24 cellular contexts compared by ENCODE assay signal in the genomic region with DNA sequence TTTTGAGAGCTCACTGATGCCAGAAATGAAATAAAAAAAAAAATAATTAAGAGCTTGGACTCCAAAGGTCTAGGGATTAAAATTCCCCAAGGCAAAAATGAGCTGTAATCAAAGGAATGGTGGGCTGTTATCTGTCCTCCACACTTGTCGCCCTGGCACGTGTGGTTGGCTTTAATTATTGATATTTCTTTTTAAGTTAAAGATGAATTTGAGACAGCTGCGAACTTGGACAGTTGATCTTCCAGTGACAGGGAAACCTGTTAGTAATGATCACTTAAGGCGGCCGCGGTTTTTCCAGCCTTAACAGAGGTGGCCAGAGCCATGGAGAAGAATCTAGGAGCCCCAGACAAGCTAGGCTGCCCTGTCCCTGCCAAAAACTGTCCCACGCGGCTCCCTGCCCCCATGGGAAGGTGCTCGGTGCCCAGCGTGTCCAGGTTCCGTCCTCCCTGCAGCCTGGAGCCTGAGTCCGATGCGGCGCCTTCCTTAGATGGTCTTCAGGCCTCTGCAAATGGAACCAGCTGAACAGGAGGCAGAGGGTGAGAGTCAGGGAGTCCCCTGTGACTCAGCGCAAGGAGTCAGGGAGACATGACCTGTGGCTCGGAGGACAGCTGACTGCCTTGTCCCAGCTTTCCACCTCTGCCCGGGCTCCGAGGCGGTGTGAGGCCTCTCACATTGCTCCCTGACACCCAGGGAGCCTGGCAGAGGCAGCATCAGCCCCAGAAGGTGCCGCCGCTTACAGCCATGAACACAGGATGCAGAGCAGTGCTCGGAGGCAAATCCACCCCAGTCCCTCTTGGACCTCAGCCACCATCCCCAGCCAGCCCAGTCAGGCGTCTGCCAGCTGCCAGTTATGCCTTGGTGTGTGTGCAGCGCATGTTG.
DNase-seq lines count a peak whose midpoint lies in the region; ATAC-seq, FAIRE-seq and TF ChIP-seq lines count a peak whose summit lies in the region.
"Had no signal": no experiment of that assay in that cellular context is flagged by ENCODE, and none has a peak within 500 bp of the region (broad histone marks: within the 10 kb centered on the region; RNA-seq: fewer than 3 reads in every experiment).

No MANE protein-coding gene starts in this region.

- H3K9me3 ChIP-seq in right cardiac atrium (ENCODE audit: control insufficient read depth, low read length) (no peaks in the 10 kb centered on the region), Panc1 (ENCODE audit: control insufficient read depth, insufficient read depth, low read depth, low read length) (no peaks in the 10 kb centered on the region)
- H3K9me3 ChIP-seq: neutrophil, right lobe of liver, thoracic aorta, uterus had no signal

- POLR2A ChIA-PET in Panc1 (lab: Charles Lee), result no interaction called here

- H3K4me1 ChIP-seq in right cardiac atrium (ENCODE audit: control insufficient read depth, insufficient read depth, low read length), result no peaks in the 10 kb centered on the region
- H3K4me1 ChIP-seq in Panc1 (ENCODE audit: control insufficient read depth, insufficient read depth, low read length), result no peaks in the 10 kb centered on the region
- no peaks in the 10 kb centered on the region for H3K4me1 ChIP-seq in foreskin keratinocyte
- H3K4me1 ChIP-seq: right lobe of liver, uterus had no signal

- H3K27me3 ChIP-seq in right cardiac atrium (ENCODE audit: control insufficient read depth, insufficient read depth) (no peaks in the 10 kb centered on the region), Panc1 (ENCODE audit: control insufficient read depth, insufficient read depth, low read length) (peaks cover 4% of the 10 kb centered on the region), foreskin keratinocyte (peaks cover 20% of the 10 kb centered on the region)
- H3K27me3 ChIP-seq: neutrophil, right lobe of liver, uterus had no signal

- no peak for TF ChIP-seq CTCF in Panc1 (IDR thresholded peaks at IDR 0.05)
- TF ChIP-seq CTCF in foreskin keratinocyte (conservative IDR thresholded peaks at IDR 0.05), result no peak

- no peak overlapping the region for H3K27ac ChIP-seq in right cardiac atrium (ENCODE audit: low read length)
- H3K27ac ChIP-seq in Panc1 (ENCODE audit: low read length), result no peak overlapping the region
- no peak overlapping the region for H3K27ac ChIP-seq in foreskin keratinocyte
- H3K27ac ChIP-seq: neutrophil, right lobe of liver, thoracic aorta, uterus had no signal

- CTCF ChIA-PET in Panc1 (lab: Charles Lee), result no interaction called here

- H3K36me3 ChIP-seq in Panc1 (ENCODE audit: control insufficient read depth, insufficient read depth, low read length), result no peaks in the 10 kb centered on the region
- H3K36me3 ChIP-seq: neutrophil, right lobe of liver, thoracic aorta, uterus had no signal

- DNase-seq in left cardiac atrium, result peak; percentile 16
- no peak for DNase-seq in right cardiac atrium
- no peak for DNase-seq in Panc1 (ENCODE audit: low read depth, low spot score)
- no peak for DNase-seq in foreskin keratinocyte
- DNase-seq in activated CD8-positive, alpha-beta memory T cell treated with anti-CD3 and anti-CD28 coated beads, Interleukin-2, amount 50 U/mL, for 48 hours, result no peak
- no peak for DNase-seq in urothelium cell line (ENCODE audit: low spot score)
- DNase-seq: activated CD4-positive, alpha-beta T cell treated with anti-CD3 and anti-CD28 coated beads, Interleukin-2, amount 50 U/mL, for 48 hours; activated CD4-positive, CD25-positive, alpha-beta regulatory T cell treated with anti-CD3 and anti-CD28 coated beads, Interleukin-2, amount 50 U/mL, for 72 hours; activated naive CD8-positive, alpha-beta T cell treated with anti-CD3 and anti-CD28 coated beads for 36 hours; GDM1; immature natural killer cell; NCI-H1436 treated with DMSO at 0.1 percent for 48 hours; NCI-H2107; NCI-H446 treated with DMSO at 0.1 percent for 48 hours; NCI-H774; stimulated activated CD4-positive, alpha-beta T cell treated with anti-CD3 and anti-CD28 coated beads, Interleukin-12 subunit alpha, Interleukin-12 subunit beta, amount 100 ng/mL, for 4 hours; stimulated activated CD4-positive, alpha-beta T cell treated with anti-CD3 and anti-CD28 coated beads, Interleukin-2, amount 100 ng/mL, for 48 hours; stimulated activated naive CD8-positive, alpha-beta T cell treated with anti-CD3 and anti-CD28 coated beads, Interleukin-15, amount 100 ng/mL, for 72 hours; uterus had no signal

- FAIRE-seq in urothelium cell line (lab: Jason Lieb, UNC), result no peak
- FAIRE-seq: colon had no signal

- no TSS peak for BruUV-seq in Panc1 (replicated peaks; lab: Mats Ljungman, UMichigan)

- intact Hi-C loops in left cardiac atrium (cut with DNase I), result loop anchor here in 1 of 2 donors (10.0 kb wide), 1 partner anchor 45 kb away; no protein-coding TSS in a partner anchor
- intact Hi-C loops in right cardiac atrium (cut with DNase I), result no loop called here
- intact Hi-C loops in Panc1 (cut with micrococcal nuclease; ENCODE audit: unreplicated experiment), result no loop called here

- 52% methylated on average over 24 of the region's 24 CpGs for WGBS in right cardiac atrium

- ATAC-seq in left cardiac atrium (no peak), right cardiac atrium (no peak), Panc1 (peak; percentile 44), foreskin keratinocyte (peak; percentile 50), GM21576 (IDR thresholded peaks at IDR 0.05; ENCODE audit: unreplicated experiment) (no peak)
- ATAC-seq: right lobe of liver; stimulated activated naive CD8-positive, alpha-beta T cell treated with anti-CD3 and anti-CD28 coated beads, Interleukin-15, amount 100 ng/mL, for 72 hours had no signal

- H3K4me3 ChIP-seq in right cardiac atrium (ENCODE audit: low read length) (no peak overlapping the region), Panc1 (ENCODE audit: low read depth in 2 of 2, low read length in 2 of 2) (no peak overlapping the region)
- H3K4me3 ChIP-seq: right lobe of liver, thoracic aorta, uterus had no signal

- in situ Hi-C loops in Panc1 (cut with HindIII; ENCODE audit: low pct_unique_long_range_greater_than_20kb, low sequenced_read_pairs), result no loop called here

Comparison
In these comparisons a context has a peak if more than half of its experiments do, and no peak if none do; other contexts are left out.
1. ATAC-seq: peak in Panc1 (single experiment) and foreskin keratinocyte (single experiment); none in left cardiac atrium (0 of 2), right cardiac atrium (0 of 2) and GM21576 (single experiment).